Comparison of ENCODE assay signal across 19 cellular contexts in the genomic region with DNA sequence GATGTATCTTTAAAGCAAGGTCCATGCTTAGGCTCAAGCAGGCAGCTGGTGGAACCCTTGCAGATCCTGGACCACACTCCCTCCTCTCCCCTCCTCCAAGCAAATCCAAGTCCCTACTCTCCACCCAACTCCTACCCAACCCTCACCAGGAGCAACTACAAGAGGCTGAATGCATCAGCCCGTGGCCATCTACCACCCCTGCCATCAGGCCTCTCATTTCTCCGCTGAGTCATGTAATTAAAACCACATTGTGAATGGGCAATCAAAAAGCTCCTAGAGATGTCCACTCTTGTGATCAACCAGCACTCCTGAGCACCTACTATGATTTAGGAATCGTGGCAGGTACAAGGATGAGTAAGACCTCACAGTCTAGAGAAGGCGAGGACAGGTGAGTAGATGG.
A peak's percentile ranks its signal among the peaks of the same experiment; 100 is the strongest.
DNase-seq lines count a peak whose midpoint lies in the region; ATAC-seq and TF ChIP-seq lines count a peak whose summit lies in the region.
"Had no signal": no experiment of that assay in that cellular context is flagged by ENCODE, and none has a peak within 500 bp of the region (broad histone marks: within the 10 kb centered on the region; RNA-seq: fewer than 3 reads in every experiment).

No MANE protein-coding gene starts in this region.

- no peaks in the 10 kb centered on the region; the same call in 1 of the 2 replicates for H3K9me3 ChIP-seq in BE2C
- peaks cover 3% of the 10 kb centered on the region for H3K9me3 ChIP-seq in adipocyte (ENCODE audit: control insufficient read depth, low read length)

- H3K27me3 Mint-ChIP-seq in activated CD4-positive, alpha-beta T cell treated with anti-CD3 and anti-CD28 coated beads, Interleukin-2, amount 10 ng/mL, durations not matched to agents 24 days and 14 days, result no peaks in the 10 kb centered on the region

- peaks cover 5% of the 10 kb centered on the region for H3K4me1 ChIP-seq in BE2C
- H3K4me1 ChIP-seq in adipocyte (ENCODE audit: control insufficient read depth, insufficient read depth, low read length), result no peaks in the 10 kb centered on the region

- no peaks in the 10 kb centered on the region for H3K27me3 ChIP-seq in BE2C
- H3K27me3 ChIP-seq in adipocyte (replicated peaks; ENCODE audit: control insufficient read depth, insufficient read depth, low read length), result peaks cover 6% of the 10 kb centered on the region
- H3K27me3 ChIP-seq: BLaER1 had no signal

- intact Hi-C loops in activated CD4-positive, alpha-beta T cell treated with anti-CD3 and anti-CD28 coated beads, Interleukin-2, amount 10 ng/mL, durations not matched to agents 24 days and 14 days (cut with micrococcal nuclease), result no loop called here

- H3K4me1 Mint-ChIP-seq in activated CD4-positive, alpha-beta T cell treated with anti-CD3 and anti-CD28 coated beads, Interleukin-2, amount 10 ng/mL, durations not matched to agents 24 days and 14 days, result no peaks in the 10 kb centered on the region
- H3K4me1 Mint-ChIP-seq: CD14-positive monocyte; CD4-positive, alpha-beta memory T cell had no signal

- no peak overlapping the region for H3K4me3 Mint-ChIP-seq in activated CD4-positive, alpha-beta T cell treated with anti-CD3 and anti-CD28 coated beads, Interleukin-2, amount 10 ng/mL, durations not matched to agents 24 days and 14 days
- H3K4me3 Mint-ChIP-seq: CD14-positive monocyte; CD4-positive, alpha-beta memory T cell had no signal

- DNase-seq in AG08395 (ENCODE audit: low spot score) (peak; percentile 19), BE2C (peak; percentile 19), adipocyte (ENCODE audit: low read depth) (peak; percentile 42), fibroblast of mammary gland (ENCODE audit: low read depth) (peak; percentile 58), UCSD-AML1 (lab: John Stamatoyannopoulos, UW; ENCODE audit: unreplicated experiment) (no peak), OCI-M2 (lab: John Stamatoyannopoulos, UW; ENCODE audit: unreplicated experiment) (no peak)
- no peak for DNase-seq in activated CD4-positive, alpha-beta T cell treated with anti-CD3 and anti-CD28 coated beads, Interleukin-2, amount 10 ng/mL, durations not matched to agents 24 days and 14 days
- DNase-seq: 8988T; AML-193; Calu3; CD4-positive, alpha-beta memory T cell; DMS79 treated with DMSO at 0.1 percent for 48 hours; GF-D8; GOT3; H7 had no signal

- TF ChIP-seq CTCF in BE2C (IDR thresholded peaks at IDR 0.05; ENCODE audit: low read depth, low read length) (no peak), fibroblast of mammary gland (conservative IDR thresholded peaks at IDR 0.05; ENCODE audit: control insufficient read depth, insufficient read depth, low read depth, low read length) (no peak)

- peaks cover 3% of the 10 kb centered on the region for H3K9me3 Mint-ChIP-seq in activated CD4-positive, alpha-beta T cell treated with anti-CD3 and anti-CD28 coated beads, Interleukin-2, amount 10 ng/mL, durations not matched to agents 24 days and 14 days

- H3K27ac Mint-ChIP-seq in activated CD4-positive, alpha-beta T cell treated with anti-CD3 and anti-CD28 coated beads, Interleukin-2, amount 10 ng/mL, durations not matched to agents 24 days and 14 days, result no peak overlapping the region
- H3K27ac Mint-ChIP-seq: CD14-positive monocyte; CD4-positive, alpha-beta memory T cell had no signal

- H3K4me3 ChIP-seq in BE2C (ENCODE audit: low read depth, low read length), result no peak overlapping the region
- H3K4me3 ChIP-seq in adipocyte (ENCODE audit: low read length), result no peak overlapping the region
- no peak overlapping the region for H3K4me3 ChIP-seq in fibroblast of mammary gland (ENCODE audit: control insufficient read depth, low read depth, low read length)
- H3K4me3 ChIP-seq: BLaER1 had no signal

- no peak for ATAC-seq in HG03457 (IDR thresholded peaks at IDR 0.05; ENCODE audit: unreplicated experiment)
- ATAC-seq: HCT116 had no signal

- no peaks in the 10 kb centered on the region for H3K36me3 Mint-ChIP-seq in activated CD4-positive, alpha-beta T cell treated with anti-CD3 and anti-CD28 coated beads, Interleukin-2, amount 10 ng/mL, durations not matched to agents 24 days and 14 days (ENCODE audit: low read depth)
- H3K36me3 Mint-ChIP-seq: CD14-positive monocyte; CD4-positive, alpha-beta memory T cell had no signal

- no peak overlapping the region for H3K9ac ChIP-seq in adipocyte (ENCODE audit: low read length)
- H3K9ac ChIP-seq: BLaER1 had no signal

- peaks cover 5% of the 10 kb centered on the region; the same call in 1 of the 2 replicates for H3K36me3 ChIP-seq in BE2C
- no peaks in the 10 kb centered on the region for H3K36me3 ChIP-seq in adipocyte (ENCODE audit: control insufficient read depth, insufficient read depth, low read length, severe bottlenecking)

Comparison
In these comparisons a context has a peak if more than half of its experiments do, and no peak if none do; other contexts are left out.
1. DNase-seq: peak in AG08395 (single experiment), BE2C (single experiment), adipocyte (single experiment) and fibroblast of mammary gland (single experiment); none in UCSD-AML1 (single experiment), OCI-M2 (single experiment) and activated CD4-positive, alpha-beta T cell treated with anti-CD3 and anti-CD28 coated beads, Interleukin-2, amount 10 ng/mL, durations not matched to agents 24 days and 14 days (single experiment).